ENCODE assay signal across 19 cellular contexts in the genomic region with DNA sequence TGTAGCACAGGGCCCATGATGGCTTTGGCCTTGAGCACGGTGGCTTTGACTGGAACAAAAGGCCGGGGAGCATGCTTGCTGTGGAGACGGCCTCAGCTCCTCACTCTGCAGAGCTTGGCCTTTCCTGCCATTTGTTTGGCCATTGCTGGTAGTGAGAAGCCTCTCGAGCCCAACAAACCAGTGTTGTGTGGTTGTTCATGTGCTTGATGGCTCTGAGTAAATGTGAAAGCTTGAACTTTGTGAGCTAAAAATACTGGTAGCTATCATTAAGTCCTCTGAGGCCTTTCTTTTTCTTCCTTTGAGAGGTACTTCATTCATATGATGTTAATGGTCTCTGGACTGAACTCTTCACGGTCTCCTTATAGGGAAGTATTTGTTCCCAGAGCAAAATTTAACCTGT. TPM values are rescaled to one million over a fixed set of nuclear protein-coding genes. Genes with fewer than 3 reads are reported as not detected.
A peak's percentile ranks its signal among the peaks of the same experiment; 100 is the strongest.
DNase-seq lines count a peak whose midpoint lies in the region; ATAC-seq, FAIRE-seq and TF ChIP-seq lines count a peak whose summit lies in the region.
"Had no signal": no experiment of that assay in that cellular context is flagged by ENCODE, and none has a peak within 500 bp of the region (broad histone marks: within the 10 kb centered on the region; RNA-seq: fewer than 3 reads in every experiment).

No MANE protein-coding gene starts in this region.

- H3K79me2 ChIP-seq in OCI-LY7 (ENCODE audit: insufficient read depth, low read depth, low read length) = no peaks in the 10 kb centered on the region

- CTCF ChIA-PET in OCI-LY7 (lab: Charles Lee; ENCODE audit: unreplicated experiment) = no interaction called here

- DNase-seq in GM12891 (ENCODE audit: insufficient read length, low spot score) = no peak
- DNase-seq in OCI-LY7 (ENCODE audit: low spot score) = no peak
- DNase-seq in caudate nucleus (lab: John Stamatoyannopoulos, UW) = no peak
- DNase-seq in BE2C = no peak
- no peak for DNase-seq in sciatic nerve (ENCODE audit: low spot score)
- no peak for DNase-seq in prostate gland (ENCODE audit: low spot score)
- DNase-seq: activated CD4-positive, alpha-beta T cell treated with anti-CD3 and anti-CD28 coated beads, Interleukin-2, amount 10 ng/mL, durations not matched to agents 7 days and 5 days; AML-193; amniotic stem cell; DMS79; naive thymus-derived CD4-positive, alpha-beta T cell; retina; Right ventricle myocardium superior; T-helper 9 cell; transverse colon had no signal

- BruUV-seq in OCI-LY7 (replicated peaks; lab: Mats Ljungman, UMichigan) = no TSS peak

- H3K4me3 ChIP-seq in OCI-LY7 (ENCODE audit: low read depth, low read length, poor library complexity, severe bottlenecking) (no peak overlapping the region), BE2C (ENCODE audit: low read depth, low read length) (no peak overlapping the region), prostate gland (no peak overlapping the region)
- H3K4me3 ChIP-seq: left lung, transverse colon had no signal

- H3K27me3 ChIP-seq in BE2C (no peaks in the 10 kb centered on the region), prostate gland (replicated peaks; ENCODE audit: insufficient read depth) (no peaks in the 10 kb centered on the region)
- H3K27me3 ChIP-seq: left lung, transverse colon had no signal

- no peak for TF ChIP-seq POLR2A in GM12891 (IDR thresholded peaks at IDR 0.05; ENCODE audit: low read depth, low read length)
- TF ChIP-seq POLR2A in prostate gland (IDR thresholded peaks at IDR 0.05) = no peak

- peak overlapping the region; percentile 50 for H3K4me2 ChIP-seq in OCI-LY7 (ENCODE audit: low read length)

- TF ChIP-seq CTCF in OCI-LY7 (conservative IDR thresholded peaks at IDR 0.05; ENCODE audit: low read length) = no peak
- TF ChIP-seq CTCF in BE2C (IDR thresholded peaks at IDR 0.05; ENCODE audit: low read depth, low read length) = no peak
- TF ChIP-seq CTCF in prostate gland (IDR thresholded peaks at IDR 0.05) = no peak

- H3K27ac ChIP-seq in OCI-LY7 (ENCODE audit: low read depth, low read length, poor library complexity, severe bottlenecking) (peak overlapping the region; percentile 92), caudate nucleus (ENCODE audit: low read depth, low read length) (no peak overlapping the region), prostate gland (no peak overlapping the region)
- H3K27ac ChIP-seq: left lung, transverse colon had no signal

- no peak overlapping the region for H2AFZ ChIP-seq in OCI-LY7 (ENCODE audit: low read length)

- POLR2A ChIA-PET in OCI-LY7 (lab: Charles Lee) = interaction anchor here (0.7 to 1.2 kb wide), 3 partner anchors 9 to 40 kb away, joined by 3 to 4 read pairs (median 4); a partner anchor contains a TSS

- H4K20me1 ChIP-seq in OCI-LY7 (ENCODE audit: insufficient read depth, low read length) = no peaks in the 10 kb centered on the region; the same call in 1 of the 2 replicates

- FAIRE-seq in GM12891 (lab: Jason Lieb, UNC) = peak; percentile 80
- FAIRE-seq: colon had no signal

- no peaks in the 10 kb centered on the region for H3K9me2 ChIP-seq in OCI-LY7 (ENCODE audit: insufficient read depth, low read length)

- H3K4me1 ChIP-seq in OCI-LY7 (ENCODE audit: insufficient read depth, low read length, poor library complexity, severe bottlenecking) = peaks cover 37% of the 10 kb centered on the region
- no peaks in the 10 kb centered on the region for H3K4me1 ChIP-seq in BE2C
- no peaks in the 10 kb centered on the region for H3K4me1 ChIP-seq in prostate gland (replicated peaks)
- H3K4me1 ChIP-seq: left lung, transverse colon had no signal

- 83% methylated on average over 5 of the region's 5 CpGs for WGBS in prostate gland

- H3K9me3 ChIP-seq in OCI-LY7 (ENCODE audit: low read length) (no peaks in the 10 kb centered on the region), BE2C (no peaks in the 10 kb centered on the region), prostate gland (no peaks in the 10 kb centered on the region)
- H3K9me3 ChIP-seq: left lung, transverse colon had no signal

- ATAC-seq in GM19351 (IDR thresholded peaks at IDR 0.05; ENCODE audit: unreplicated experiment) = peak; percentile 83
- peak; percentile 65 for ATAC-seq in HG02870 (IDR thresholded peaks at IDR 0.05; ENCODE audit: unreplicated experiment)
- no peak for ATAC-seq in sciatic nerve
- ATAC-seq: left lung; naive thymus-derived CD4-positive, alpha-beta T cell had no signal

- H3K36me3 ChIP-seq in OCI-LY7 (ENCODE audit: insufficient read depth, low read length) = peaks cover 98% of the 10 kb centered on the region
- peaks cover 39% of the 10 kb centered on the region for H3K36me3 ChIP-seq in BE2C
- H3K36me3 ChIP-seq in prostate gland = peaks cover 16 to 31% of the 10 kb centered on the region in 2 donors

- intact Hi-C loops in OCI-LY7 (cut with micrococcal nuclease; ENCODE audit: unreplicated experiment) = loop anchor here (1.0 to 5.0 kb wide), 3 partner anchors 40 to 148 kb away; a partner anchor contains a TSS
- intact Hi-C loops in sciatic nerve (cut with DNase I) = no loop called here
- intact Hi-C loops in prostate gland (cut with DNase I) = no loop called here

TF ChIP-seq in GM12891, 5 proteins besides CTCF, POLR2A, EP300 and RAD21:
- TF ChIP-seq TAF1 (IDR thresholded peaks at IDR 0.05; ENCODE audit: low read depth, low read length) (no peak), POLR2AphosphoS5 (IDR thresholded peaks at IDR 0.05; ENCODE audit: low read depth, low read length) (no peak), PAX5 (IDR thresholded peaks at IDR 0.05; ENCODE audit: insufficient read depth, low read length, severe bottlenecking) (no peak), POU2F2 (IDR thresholded peaks at IDR 0.05; ENCODE audit: low read depth, low read length) (no peak), SPI1 (IDR thresholded peaks at IDR 0.05; ENCODE audit: low read depth, low read length) (no peak)

RNA-seq across cellular contexts. Expression of a gene that starts 39.6 kb away (rescaled TPM):
- 54.5 TPM for polyA plus RNA-seq in GM12891 (2012; ENCODE audit: low read depth, missing spikeins)
- 62.5 and 64.9 TPM in 2 replicates for total RNA-seq in OCI-LY7 (2014; rRNA removed; shearing (Covaris generic))
- total RNA-seq in OCI-LY7 (2022) (94.2 and 120 TPM in 2 replicates), sciatic nerve (46.3 TPM), prostate gland (10 to 100 TPM; 21.9 to 34.7 TPM)
- 33.7 TPM for polyA plus RNA-seq in BE2C (2012; ENCODE audit: insufficient read depth, insufficient read length, low read depth)
